Comparison of ENCODE assay signal across 9 cellular contexts in the genomic region with DNA sequence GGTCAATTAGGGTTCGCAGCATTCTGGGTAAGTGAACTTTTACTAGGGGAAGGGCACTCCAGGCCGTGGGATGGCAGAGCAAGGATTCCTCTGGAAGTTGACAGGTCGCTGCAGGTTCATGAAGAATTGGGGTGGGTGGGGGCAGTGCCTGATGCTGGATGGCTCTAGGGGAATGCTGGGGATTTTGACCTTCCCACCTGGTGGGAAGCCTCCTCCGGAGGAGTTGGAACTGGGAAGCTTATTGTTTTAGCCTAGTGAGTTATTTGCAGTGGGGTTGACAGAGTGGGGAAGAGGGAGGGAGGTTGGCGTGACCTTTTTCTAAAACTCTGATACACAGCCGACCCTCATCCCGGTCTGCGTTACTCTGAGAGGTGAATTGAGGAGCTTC. TPM values are rescaled to one million over a fixed set of nuclear protein-coding genes. Genes with fewer than 3 reads are reported as not detected.
DNase-seq lines count a peak whose midpoint lies in the region; ATAC-seq and TF ChIP-seq lines count a peak whose summit lies in the region.
"Had no signal": no experiment of that assay in that cellular context is flagged by ENCODE, and none has a peak within 500 bp of the region (broad histone marks: within the 10 kb centered on the region; RNA-seq: fewer than 3 reads in every experiment).

No MANE protein-coding gene starts in this region.

- no peak overlapping the region for H3K23ac ChIP-seq in mesendoderm (ENCODE audit: low read length)

- WGBS in mammary epithelial cell (ENCODE audit: low coverage, missing lambda C conversion rate): 12% methylated on average over 8 of the region's 8 CpGs
- WGBS in mesendoderm (ENCODE audit: extremely low coverage, insufficient coverage, low lambda C conversion rate): no CpG with 5 or more reads among the region's 8 CpGs
- 36 to 47% methylated on average over 8 of the region's 8 CpGs for WGBS in tibial nerve, 2 donors

- no peak overlapping the region for H4K8ac ChIP-seq in mesendoderm (ENCODE audit: low read depth, low read length)

- CTCF ChIA-PET in mammary epithelial cell (lab: Charles Lee; ENCODE audit: low non-redundant PET): no interaction called here

- TF ChIP-seq CTCF in mammary epithelial cell (conservative IDR thresholded peaks at IDR 0.05 in 1 of 2, IDR thresholded peaks at IDR 0.05 in 1 of 2; ENCODE audit: extremely low read depth in 1 of 2, insufficient read depth in 1 of 2, low read depth in 1 of 2, low read length in 2 of 2) (no peak), tibial nerve (IDR thresholded peaks at IDR 0.05) (no peak)

- H3K9me3 ChIP-seq in mammary epithelial cell (replicated peaks; ENCODE audit: insufficient read depth, low read length) (no peaks in the 10 kb centered on the region), tibial nerve (no peaks in the 10 kb centered on the region)

- no peak for DNase-seq in activated T-cell treated with anti-CD3 and anti-CD28 coated beads, Interleukin-2, amount 50 U/mL, for 72 hours
- no peak for DNase-seq in activated T-cell treated with anti-CD3 and anti-CD28 coated beads, Interleukin-2, amount 50 U/mL, for 48 hours
- DNase-seq in mammary epithelial cell (no peak), mesendoderm (no peak), tibial nerve (ENCODE audit: low spot score in 2 of 2) (no peak), iPS-NIHi11 (ENCODE audit: low spot score) (no peak)
- no peak for DNase-seq in activated CD4-positive, CD25-positive, alpha-beta regulatory T cell (lab: John Stamatoyannopoulos, UW)

- BruUV-seq in mammary epithelial cell (replicated peaks; lab: Mats Ljungman, UMichigan): no TSS peak

- H3K27me3 ChIP-seq in mammary epithelial cell (ENCODE audit: insufficient read depth, low read length): no peaks in the 10 kb centered on the region
- H3K27me3 ChIP-seq in mesendoderm (ENCODE audit: insufficient read depth, low read length, poor library complexity): no peaks in the 10 kb centered on the region
- H3K27me3 ChIP-seq in tibial nerve: peaks cover 0 to 28% of the 10 kb centered on the region in 2 donors

- H2AFZ ChIP-seq in mammary epithelial cell (ENCODE audit: low read depth, low read length): peak overlapping the region; percentile 97

- H2AK5ac ChIP-seq in mesendoderm (ENCODE audit: low read length): no peak overlapping the region

- no peaks in the 10 kb centered on the region for H3K9me3 Mint-ChIP-seq in activated T-cell treated with anti-CD3 and anti-CD28 coated beads, Interleukin-2, amount 50 U/mL, for 72 hours

- no peak for TF ChIP-seq EP300 in tibial nerve (IDR thresholded peaks at IDR 0.05)

- peaks cover 17% of the 10 kb centered on the region for H3K4me1 ChIP-seq in mammary epithelial cell (ENCODE audit: insufficient read depth, low read length)
- H3K4me1 ChIP-seq in mesendoderm (ENCODE audit: control insufficient read depth, low read depth, low read length): peaks cover 2% of the 10 kb centered on the region
- peaks cover 0 to 15% (median 0%) of the 10 kb centered on the region in 4 donors for H3K4me1 ChIP-seq in tibial nerve

- no peak overlapping the region for H3K27ac Mint-ChIP-seq in activated T-cell treated with anti-CD3 and anti-CD28 coated beads, Interleukin-2, amount 50 U/mL, for 72 hours

- H3K36me3 ChIP-seq in mammary epithelial cell (ENCODE audit: insufficient read depth, low read length) (no peaks in the 10 kb centered on the region), mesendoderm (ENCODE audit: control insufficient read depth, insufficient read depth, low read length) (no peaks in the 10 kb centered on the region), tibial nerve (no peaks in the 10 kb centered on the region)

- peaks cover 54% of the 10 kb centered on the region for H3K27me3 Mint-ChIP-seq in activated T-cell treated with anti-CD3 and anti-CD28 coated beads, Interleukin-2, amount 50 U/mL, for 72 hours (ENCODE audit: low read depth)

- no peak for ATAC-seq in activated T-cell treated with anti-CD3 and anti-CD28 coated beads, Interleukin-2, amount 50 U/mL, for 72 hours (replicated peaks in 1 of 2)
- no peak for ATAC-seq in esophagus mucosa

- peak overlapping the region; percentile 71 to 77 for H3K4me3 Mint-ChIP-seq in activated T-cell treated with anti-CD3 and anti-CD28 coated beads, Interleukin-2, amount 50 U/mL, for 72 hours

- peak overlapping the region; percentile 24 to 67 (median 60) for H3K4me3 ChIP-seq in mammary epithelial cell (replicated peaks in 1 of 3; ENCODE audit: insufficient read depth in 1 of 3, low read depth in 2 of 3, low read length in 3 of 3)
- peak overlapping the region; percentile 47 for H3K4me3 ChIP-seq in mesendoderm (ENCODE audit: low read length)
- H3K4me3 ChIP-seq in tibial nerve: peak overlapping the region in 3 of 4 donors; percentile 44 to 81 (median 77)

- H3K18ac ChIP-seq in mesendoderm (ENCODE audit: low read length): no peak overlapping the region

- no peak overlapping the region for H4K5ac ChIP-seq in mesendoderm (ENCODE audit: low read length)

- H3K36me3 Mint-ChIP-seq in activated T-cell treated with anti-CD3 and anti-CD28 coated beads, Interleukin-2, amount 50 U/mL, for 72 hours (ENCODE audit: insufficient read depth in 2 of 2): no peaks in the 10 kb centered on the region

- peak overlapping the region; percentile 93 for H3K4me2 ChIP-seq in mammary epithelial cell (ENCODE audit: insufficient read depth, low read depth, low read length)
- peak overlapping the region; percentile 87 for H3K4me2 ChIP-seq in mesendoderm (ENCODE audit: low read length)

- intact Hi-C loops in mammary epithelial cell (cut with micrococcal nuclease): no loop called here

- peak overlapping the region; percentile 70 for H3K56ac ChIP-seq in mesendoderm (ENCODE audit: low read length)

- H3K9ac ChIP-seq in mammary epithelial cell (ENCODE audit: insufficient read depth, low read length): no peak overlapping the region
- peak overlapping the region; percentile 64 for H3K9ac ChIP-seq in mesendoderm (ENCODE audit: low read length)

- in situ Hi-C loops in mammary epithelial cell (cut with MboI; ENCODE audit: low sequenced_read_pairs in 2 of 2): no loop called here

- dilution Hi-C loops in mammary epithelial cell (cut with HindIII; ENCODE audit: low sequenced_read_pairs): no loop called here

- H3K79me2 ChIP-seq in mammary epithelial cell (ENCODE audit: insufficient read depth, low read length): no peaks in the 10 kb centered on the region
- H3K79me2 ChIP-seq in mesendoderm (ENCODE audit: control insufficient read depth, insufficient read depth, low read length): no peaks in the 10 kb centered on the region

- TF ChIP-seq POLR2A in tibial nerve (IDR thresholded peaks at IDR 0.05): no peak

- no peaks in the 10 kb centered on the region for H3K79me1 ChIP-seq in mesendoderm (ENCODE audit: low read length)

- H3K4ac ChIP-seq in mesendoderm (ENCODE audit: low read depth, low read length): no peak overlapping the region

- no peak overlapping the region for H2BK5ac ChIP-seq in mesendoderm (ENCODE audit: low read length)

- peaks cover 9% of the 10 kb centered on the region for H3K4me1 Mint-ChIP-seq in activated T-cell treated with anti-CD3 and anti-CD28 coated beads, Interleukin-2, amount 50 U/mL, for 72 hours (ENCODE audit: low read depth)

- no peak overlapping the region for H2BK120ac ChIP-seq in mesendoderm (ENCODE audit: low read depth, low read length)

- no peaks in the 10 kb centered on the region for H4K20me1 ChIP-seq in mammary epithelial cell (ENCODE audit: insufficient read depth, low read length)

- no peak overlapping the region for H3K27ac ChIP-seq in mammary epithelial cell (ENCODE audit: insufficient read depth, low read depth, low read length)
- H3K27ac ChIP-seq in mesendoderm (ENCODE audit: low read depth, low read length): no peak overlapping the region
- peak overlapping the region in 1 of 4 donors; percentile 82 for H3K27ac ChIP-seq in tibial nerve
- H3K27ac ChIP-seq: KMS-11 had no signal

- no peak overlapping the region for H2BK15ac ChIP-seq in mesendoderm (replicated peaks; ENCODE audit: low read depth)

RNA-seq across cellular contexts. Expression of a gene that starts 0.6 kb away (rescaled TPM):
- total RNA-seq in activated T-cell treated with anti-CD3 and anti-CD28 coated beads, Interleukin-2, amount 50 U/mL, for 72 hours: 1 to 10 TPM in 1 of 2 donors, under 1 TPM in 1; 0.86 to 1.3 TPM
- total RNA-seq in mammary epithelial cell (1 to 10 TPM; 1.0 to 1.7 TPM), tibial nerve (1 to 10 TPM; 1.2 to 2.9 (median 2.1) TPM), esophagus mucosa (0.48 TPM)
- 0.24 TPM for polyA plus RNA-seq in mammary epithelial cell
- not detected for polyA minus RNA-seq in mammary epithelial cell
- 0.29 TPM for polyA plus RNA-seq in mesendoderm (2013, experiment 1 of 2)
- 0.20 TPM for polyA plus RNA-seq in mesendoderm (2013, experiment 2 of 2)

RNA-seq across cellular contexts. Expression of a gene that starts 31.1 kb away (rescaled TPM):
- 10 to 100 TPM; 18.6 to 24.3 TPM for total RNA-seq in activated T-cell treated with anti-CD3 and anti-CD28 coated beads, Interleukin-2, amount 50 U/mL, for 72 hours
- total RNA-seq in mammary epithelial cell (10 to 100 TPM; 28.1 to 40.2 TPM), tibial nerve (10 to 100 TPM; 17.7 to 39.9 (median 23.8) TPM), esophagus mucosa (30.3 TPM)
- 37.8 TPM for polyA plus RNA-seq in mammary epithelial cell
- polyA minus RNA-seq in mammary epithelial cell: 77.6 TPM
- polyA plus RNA-seq in mesendoderm (2013, experiment 1 of 2): 43.6 TPM
- 42.4 TPM for polyA plus RNA-seq in mesendoderm (2013, experiment 2 of 2)

RNA-seq across cellular contexts. Expression of a gene that starts 33.8 kb away (rescaled TPM):
- total RNA-seq in activated T-cell treated with anti-CD3 and anti-CD28 coated beads, Interleukin-2, amount 50 U/mL, for 72 hours: 100 to 1,000 TPM; 106 to 117 TPM
- total RNA-seq in mammary epithelial cell: 10 to 100 TPM; 45.2 to 96.6 TPM
- 38.1 TPM for polyA plus RNA-seq in mammary epithelial cell
- 103 TPM for polyA minus RNA-seq in mammary epithelial cell
- 157 TPM for polyA plus RNA-seq in mesendoderm (2013, experiment 1 of 2)
- polyA plus RNA-seq in mesendoderm (2013, experiment 2 of 2): 150 TPM
- total RNA-seq in tibial nerve: 10 to 100 TPM; 56.6 to 90.2 (median 71.8) TPM
- total RNA-seq in esophagus mucosa: 75.5 TPM

RNA-seq across cellular contexts. Expression of a gene that starts 47.3 kb away (rescaled TPM):
- 1 to 10 TPM; 1.1 to 1.6 TPM for total RNA-seq in activated T-cell treated with anti-CD3 and anti-CD28 coated beads, Interleukin-2, amount 50 U/mL, for 72 hours
- total RNA-seq in mammary epithelial cell (under 1 TPM; 0.17 to 0.28 TPM), tibial nerve (1 to 10 TPM in 1 of 4 donors, under 1 TPM in 1, not detected in 2; 0.20 to 1.5 TPM), esophagus mucosa (0.44 TPM)
- 0.10 TPM for polyA plus RNA-seq in mammary epithelial cell
- polyA minus RNA-seq in mammary epithelial cell: 0.31 TPM
- polyA plus RNA-seq in mesendoderm (2013, experiment 1 of 2): 3.5 TPM
- 3.2 TPM for polyA plus RNA-seq in mesendoderm (2013, experiment 2 of 2)
